In genomic region chr9:112665347-112665746, GRCh38 we compare ENCODE assay signal across 15 cellular contexts. TPM values are rescaled to one million over a fixed set of nuclear protein-coding genes. Genes with fewer than 3 reads are reported as not detected.
DNase-seq lines count a peak whose midpoint lies in the region; ATAC-seq, FAIRE-seq and TF ChIP-seq lines count a peak whose summit lies in the region.
"Had no signal": no experiment of that assay in that cellular context is flagged by ENCODE, and none has a peak within 500 bp of the region (broad histone marks: within the 10 kb centered on the region; RNA-seq: fewer than 3 reads in every experiment).

No MANE protein-coding gene starts in this region.

- DNase-seq in Caco-2, result no peak
- peak; percentile 5 for DNase-seq in HS-5 (ENCODE audit: low read depth)
- DNase-seq in brain microvascular endothelial cell, result no peak
- DNase-seq in HepG2 (ENCODE audit: low spot score), result no peak
- DNase-seq in CD4-positive, alpha-beta T cell, result no peak
- DNase-seq in middle frontal gyrus (ENCODE audit: extremely low spot score, low spot score), result no peak
- DNase-seq: NCI-H2081, transverse colon had no signal

- FAIRE-seq in HepG2 (lab: Jason Lieb, UNC), result peak; percentile 64
- FAIRE-seq: HTR-8/SVneo, islet of Langerhans, RCC 7860 had no signal

- no peak overlapping the region for H3K4me3 ChIP-seq in Caco-2 (ENCODE audit: low read depth, low read length)
- no peak overlapping the region for H3K4me3 ChIP-seq in brain microvascular endothelial cell (ENCODE audit: low read depth, low read length)
- H3K4me3 ChIP-seq in HepG2 (replicated peaks in 1 of 3; ENCODE audit: insufficient read depth in 1 of 3, low read depth in 2 of 3, low read length in 3 of 3), result no peak overlapping the region
- H3K4me3 ChIP-seq: transverse colon had no signal

- H2AFZ ChIP-seq in HepG2 (ENCODE audit: low read length), result no peak overlapping the region

- no TSS peak for BruUV-seq in Caco-2 (replicated peaks; lab: Mats Ljungman, UMichigan)
- BruUV-seq in HepG2 (replicated peaks; lab: Mats Ljungman, UMichigan), result no TSS peak

- WGBS in HepG2 (ENCODE audit: low lambda C conversion rate), result 86% methylated on average over 4 of the region's 4 CpGs

- H3K4me2 ChIP-seq in HepG2 (ENCODE audit: low read depth, low read length), result no peak overlapping the region

- H4K20me1 ChIP-seq in HepG2 (ENCODE audit: insufficient read depth, low read length), result no peaks in the 10 kb centered on the region

- H3K9ac ChIP-seq in HepG2 (ENCODE audit: insufficient read depth, low read depth, low read length), result no peak overlapping the region

- no peak overlapping the region for H3K4me3 Mint-ChIP-seq in Caco-2 (ENCODE audit: unreplicated experiment)
- H3K4me3 Mint-ChIP-seq in CD4-positive, alpha-beta T cell, result no peak overlapping the region
- H3K4me3 Mint-ChIP-seq: dendritic cell treated with granulocyte-macrophage colony-stimulating factor and Interleukin-4, amounts not matched to agents 40 ng/mL and 50 ng/mL, for 4 days had no signal

- intact Hi-C loops in Caco-2 (cut with micrococcal nuclease; ENCODE audit: unreplicated experiment) (loop anchor here (2.0 to 5.0 kb wide), 3 partner anchors 178 to 578 kb away; partner anchors contain the start of gene KIAA1958), HepG2 (cut with micrococcal nuclease; ENCODE audit: unreplicated experiment) (loop anchor here (1.0 kb wide), 1 partner anchor 222 kb away; no protein-coding TSS in a partner anchor)
- intact Hi-C loops in CD4-positive, alpha-beta T cell (cut with DNase I, micrococcal nuclease), result no loop called here

- in situ Hi-C loops in brain microvascular endothelial cell (cut with HindIII; ENCODE audit: low pct_ligation_motif_present, low sequenced_read_pairs), result no loop called here
- in situ Hi-C loops in HepG2 (cut with HindIII; ENCODE audit: extremely low pct_ligation_motif_present, low pct_unique_long_range_greater_than_20kb), result no loop called here

- CTCF ChIA-PET in Caco-2 (lab: Charles Lee), result no interaction called here
- CTCF ChIA-PET in HepG2 (lab: Yijun Ruan, JAX; ENCODE audit: low intra/inter-chr PET ratio, low total read pairs), result no interaction called here
- CTCF ChIA-PET in CD4-positive, alpha-beta T cell (lab: Charles Lee), result no interaction called here

- H3K27me3 ChIP-seq in Caco-2 (replicated peaks; ENCODE audit: control insufficient read depth, insufficient read depth, low read length) (no peaks in the 10 kb centered on the region), brain microvascular endothelial cell (replicated peaks) (no peaks in the 10 kb centered on the region), HepG2 (ENCODE audit: control insufficient read depth in 1 of 2, insufficient read depth in 2 of 2, low read length in 2 of 2) (no peaks in the 10 kb centered on the region)
- no peaks in the 10 kb centered on the region for H3K27me3 ChIP-seq in CD4-positive, alpha-beta T cell (ENCODE audit: control insufficient read depth, insufficient read depth, low read length)
- H3K27me3 ChIP-seq: transverse colon had no signal

- POLR2A ChIA-PET in Caco-2 (lab: Charles Lee), result no interaction called here
- POLR2A ChIA-PET in HepG2 (lab: Yijun Ruan, JAX), result no interaction called here
- POLR2A ChIA-PET in CD4-positive, alpha-beta T cell (lab: Charles Lee), result no interaction called here

- H3K4me1 ChIP-seq in Caco-2, result no peaks in the 10 kb centered on the region
- no peaks in the 10 kb centered on the region for H3K4me1 ChIP-seq in HepG2 (ENCODE audit: insufficient read depth, low read length)
- H3K4me1 ChIP-seq: transverse colon had no signal

- H3K36me3 Mint-ChIP-seq in Caco-2 (ENCODE audit: insufficient read depth, unreplicated experiment), result no peaks in the 10 kb centered on the region
- H3K36me3 Mint-ChIP-seq in CD4-positive, alpha-beta T cell (ENCODE audit: low read depth), result no peaks in the 10 kb centered on the region

- H3K27ac ChIP-seq in brain microvascular endothelial cell (no peak overlapping the region), HepG2 (ENCODE audit: extremely low read length, insufficient read depth, low read length) (no peak overlapping the region)
- H3K27ac ChIP-seq in CD4-positive, alpha-beta T cell (ENCODE audit: low read depth, low read length), result no peak overlapping the region
- H3K27ac ChIP-seq: transverse colon had no signal

- TF ChIP-seq RAD21 in HepG2 (CRISPR knock-in tag; IDR thresholded peaks at IDR 0.05), result no peak

- no peaks in the 10 kb centered on the region for H3K4me1 Mint-ChIP-seq in Caco-2 (ENCODE audit: low read depth, unreplicated experiment)
- H3K4me1 Mint-ChIP-seq in CD4-positive, alpha-beta T cell (ENCODE audit: low read depth), result no peaks in the 10 kb centered on the region

- no peaks in the 10 kb centered on the region for H3K9me3 Mint-ChIP-seq in Caco-2 (ENCODE audit: unreplicated experiment)
- no peaks in the 10 kb centered on the region for H3K9me3 Mint-ChIP-seq in CD4-positive, alpha-beta T cell
- H3K9me3 Mint-ChIP-seq: activated T-helper 2 cell treated with anti-CD3 and anti-CD28 coated beads, Interferon-gamma antibody, Interleukin-2, Interleukin-4, amounts not matched to agents 10 μg/mL and 5 μg/mL and 100 μg/mL, durations not matched to agents 14 hours and 24 hours and 36 hours; dendritic cell treated with granulocyte-macrophage colony-stimulating factor and Interleukin-4, amounts not matched to agents 40 ng/mL and 50 ng/mL, for 4 days had no signal

- no peaks in the 10 kb centered on the region for H3K79me2 ChIP-seq in HepG2 (ENCODE audit: insufficient read depth, low read length)

- H3K36me3 ChIP-seq in Caco-2 (ENCODE audit: control insufficient read depth, insufficient read depth, low read length), result no peaks in the 10 kb centered on the region
- H3K36me3 ChIP-seq in brain microvascular endothelial cell (replicated peaks), result no peaks in the 10 kb centered on the region
- H3K36me3 ChIP-seq in HepG2 (replicated peaks in 1 of 2; ENCODE audit: control insufficient read depth in 1 of 2, insufficient read depth in 2 of 2, low read length in 2 of 2), result peaks cover 0 to 8% of the 10 kb centered on the region in 2 experiments; a peak in 1 of 5 replicates
- H3K36me3 ChIP-seq: transverse colon had no signal

- no peak for TF ChIP-seq EP300 in HepG2 (IDR thresholded peaks at IDR 0.05; ENCODE audit: low read depth in 2 of 2, low read length in 2 of 2)
- TF ChIP-seq EP300 in HepG2 (CRISPR knock-in tag; IDR thresholded peaks at IDR 0.05; ENCODE audit: borderline replicate concordance), result no peak

- TF ChIP-seq POLR2A in HepG2 (IDR thresholded peaks at IDR 0.05; ENCODE audit: insufficient read depth in 1 of 2, low read depth in 2 of 2, low read length in 2 of 2), result no peak

- ATAC-seq in HepG2, result no peak
- ATAC-seq in CD4-positive, alpha-beta T cell (ENCODE audit: poor library complexity), result no peak
- no peak for ATAC-seq in GM19395 (IDR thresholded peaks at IDR 0.05; ENCODE audit: unreplicated experiment)
- no peak for ATAC-seq in HG02938 (IDR thresholded peaks at IDR 0.05; ENCODE audit: unreplicated experiment)

- no peak overlapping the region for H3K27ac Mint-ChIP-seq in Caco-2 (ENCODE audit: unreplicated experiment)
- H3K27ac Mint-ChIP-seq in CD4-positive, alpha-beta T cell, result no peak overlapping the region
- H3K27ac Mint-ChIP-seq: activated T-helper 2 cell treated with anti-CD3 and anti-CD28 coated beads, Interferon-gamma antibody, Interleukin-2, Interleukin-4, amounts not matched to agents 10 μg/mL and 5 μg/mL and 100 μg/mL, durations not matched to agents 14 hours and 24 hours and 36 hours; dendritic cell treated with granulocyte-macrophage colony-stimulating factor and Interleukin-4, amounts not matched to agents 40 ng/mL and 50 ng/mL, for 4 days had no signal

- H3K9me3 ChIP-seq in Caco-2 (no peaks in the 10 kb centered on the region), HepG2 (ENCODE audit: low read length) (no peaks in the 10 kb centered on the region)
- H3K9me3 ChIP-seq in CD4-positive, alpha-beta T cell (ENCODE audit: control insufficient read depth, low read length), result no peaks in the 10 kb centered on the region
- H3K9me3 ChIP-seq: transverse colon had no signal

- TF ChIP-seq CTCF in Caco-2 (IDR thresholded peaks at IDR 0.05; ENCODE audit: insufficient read depth in 1 of 2, low read depth in 1 of 2, low read length in 1 of 2, severe bottlenecking in 1 of 2, unreplicated experiment in 1 of 2) (peak; percentile 24 to 27), brain microvascular endothelial cell (IDR thresholded peaks at IDR 0.05; ENCODE audit: low read depth, low read length, missing control alignments) (peak; percentile 33), HepG2 (CRISPR knock-in tag; IDR thresholded peaks at IDR 0.05) (peak; percentile 51)
- TF ChIP-seq CTCF in CD4-positive, alpha-beta T cell (IDR thresholded peaks at IDR 0.05), result no peak

- no peaks in the 10 kb centered on the region for H3K27me3 Mint-ChIP-seq in Caco-2 (ENCODE audit: insufficient read depth, unreplicated experiment)
- no peaks in the 10 kb centered on the region for H3K27me3 Mint-ChIP-seq in CD4-positive, alpha-beta T cell
- H3K27me3 Mint-ChIP-seq: dendritic cell treated with granulocyte-macrophage colony-stimulating factor and Interleukin-4, amounts not matched to agents 40 ng/mL and 50 ng/mL, for 4 days had no signal

TF ChIP-seq in HepG2, 621 proteins besides CTCF, POLR2A, EP300 and RAD21 (continues in another document):
- TF ChIP-seq HNRNPL (IDR thresholded peaks at IDR 0.05; ENCODE audit: low read depth, low read length), result no peak

RNA-seq across cellular contexts. Expression of gene INIP, which starts 52.6 kb away (rescaled TPM):
- 30.2 and 31.9 TPM in 2 replicates for total RNA-seq in Caco-2 (2022)
- total RNA-seq in HepG2 (2016; rRNA removed; fragmentation: Illumina TruSeq; extraction: Trizol), result 28.6 and 42.0 TPM in 2 replicates
- total RNA-seq in HepG2 (2016; cell fraction: cytosol; rRNA removed; fragmentation: Illumina TruSeq; extraction: Trizol; ENCODE audit: low read depth), result 5.6 and 7.9 TPM in 2 replicates
- total RNA-seq in HepG2 (2016; cell fraction: insoluble cytoplasmic fraction; rRNA removed; fragmentation: Illumina TruSeq; extraction: Trizol), result 27.9 and 47.6 TPM in 2 replicates
- 14.2 and 16.6 TPM in 2 replicates for total RNA-seq in HepG2 (2016; cell fraction: membrane; rRNA removed; fragmentation: Illumina TruSeq; extraction: Trizol)
- 10.3 and 11.5 TPM in 2 replicates for total RNA-seq in HepG2 (2016; cell fraction: nucleus; rRNA removed; fragmentation: Illumina TruSeq; extraction: Trizol)
- 9.4 and 13.6 TPM in 2 replicates for polyA plus RNA-seq in HepG2 (2011; rRNA removed)
- polyA plus RNA-seq in HepG2 (2011; cell fraction: cytosol; rRNA removed), result 5.2 and 7.7 TPM in 2 replicates
- polyA plus RNA-seq in HepG2 (2011; cell fraction: nucleus; rRNA removed), result 1.6 and 1.7 TPM in 2 replicates
- 9.3 and 10.7 TPM in 2 replicates for polyA plus RNA-seq in HepG2 (2012)
- polyA plus RNA-seq in HepG2 (2016; cell fraction: cytosol; fragmentation: Illumina TruSeq; extraction: Trizol; ENCODE audit: low read depth), result 5.3 and 8.1 TPM in 2 replicates
- polyA plus RNA-seq in HepG2 (2016; cell fraction: insoluble cytoplasmic fraction; fragmentation: Illumina TruSeq; extraction: Trizol; ENCODE audit: low read depth), result 47.7 and 48.3 TPM in 2 replicates
- polyA plus RNA-seq in HepG2 (2016; cell fraction: membrane; fragmentation: Illumina TruSeq; extraction: Trizol; ENCODE audit: low read depth), result 10.6 and 11.9 TPM in 2 replicates
- polyA plus RNA-seq in HepG2 (2016; cell fraction: nucleus; fragmentation: Illumina TruSeq; extraction: Trizol; ENCODE audit: insufficient read depth, low read depth), result 16.8 and 18.8 TPM in 2 replicates
- polyA minus RNA-seq in HepG2 (2011; rRNA and poly(A)+ RNA removed; ENCODE audit: low replicate concordance), result 9.8 and 17.0 TPM in 2 replicates
- polyA minus RNA-seq in HepG2 (2011; cell fraction: cytosol; rRNA and poly(A)+ RNA removed), result 7.9 and 9.6 TPM in 2 replicates
- polyA minus RNA-seq in HepG2 (2011; cell fraction: nucleus; rRNA and poly(A)+ RNA removed), result 6.8 and 7.8 TPM in 2 replicates
- total RNA-seq in CD4-positive, alpha-beta T cell, result 1 to 10 TPM; 7.8 to 9.1 TPM

Comparison
In these comparisons a context has a peak if more than half of its experiments do, and no peak if none do; other contexts are left out.
1. intact Hi-C loops: an anchor here in Caco-2 (2.0 to 5.0 kb wide) and HepG2 (1.0 kb wide); none called in CD4-positive, alpha-beta T cell.